ENCODE assay signal across 7 cellular contexts in the genomic region with DNA sequence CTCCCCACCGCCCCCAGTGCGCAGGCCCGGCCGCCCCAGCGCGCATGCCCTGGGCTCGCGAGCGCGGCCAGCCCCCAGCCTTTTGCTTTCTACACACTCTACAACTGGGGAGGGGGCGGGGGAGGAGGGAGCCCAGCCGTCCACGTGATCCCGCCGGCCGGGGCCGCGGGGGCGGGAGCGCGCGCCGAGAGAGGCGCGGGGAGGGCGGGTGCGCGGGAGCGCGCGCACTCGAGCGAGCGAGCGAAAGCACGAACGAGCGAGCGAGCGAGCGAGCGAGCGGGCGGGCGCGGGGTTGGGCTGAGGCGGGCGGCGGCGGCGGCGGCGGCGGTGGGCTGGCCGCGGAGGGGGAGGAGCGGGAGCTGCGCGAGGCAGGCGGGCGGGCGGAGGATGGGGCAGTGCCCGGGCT. TPM values are rescaled to one million over a fixed set of nuclear protein-coding genes. Genes with fewer than 3 reads are reported as not detected.
DNase-seq lines count a peak whose midpoint lies in the region; ATAC-seq, FAIRE-seq and TF ChIP-seq lines count a peak whose summit lies in the region.

A gene (plus strand): TSS at position 395 of the 406 bp plus-strand sequence. CDS start 1,179 bp downstream, outside the sequence.

- H2BK120ac ChIP-seq in H1 (replicated peaks; ENCODE audit: low read depth, low read length), result no peak within 1 kb of the TSS

- POLR2A ChIA-PET in activated CD8-positive, alpha-beta T cell treated with anti-CD3 and anti-CD28 coated beads for 36 hours (lab: Charles Lee), result no interaction called here
- POLR2A ChIA-PET in H1 (lab: Charles Lee; ENCODE audit: partially characterized antibody), result interaction anchor here (0.8 to 1.0 kb wide), 2 partner anchors 10 to 19 kb away, joined by 3 read pairs; no protein-coding TSS in a partner anchor

- TF ChIP-seq EP300 in H1 (IDR thresholded peaks at IDR 0.05; ENCODE audit: borderline replicate concordance in 1 of 2, low read depth in 2 of 2, low read length in 2 of 2), result no peak

- intact Hi-C loops in activated CD8-positive, alpha-beta T cell treated with anti-CD3 and anti-CD28 coated beads for 36 hours (cut with micrococcal nuclease), result no loop called here

- no peak within 1 kb of the TSS for H2AK5ac ChIP-seq in H1 (ENCODE audit: low read depth, low read length)

- H3K9me3 Mint-ChIP-seq in activated CD8-positive, alpha-beta T cell treated with anti-CD3 and anti-CD28 coated beads for 36 hours, result no peaks in the 10 kb centered on the region

- H3K27ac Mint-ChIP-seq in activated CD8-positive, alpha-beta T cell treated with anti-CD3 and anti-CD28 coated beads for 36 hours, result no peak within 1 kb of the TSS

- peaks cover 1 to 9% of the 10 kb centered on the region in 2 experiments for H4K20me1 ChIP-seq in H1 (replicated peaks in 1 of 2; ENCODE audit: control insufficient read depth in 1 of 2, insufficient read depth in 2 of 2, low read length in 2 of 2)

- no peaks in the 10 kb centered on the region for H3K9me3 ChIP-seq in H1 (ENCODE audit: insufficient read depth in 2 of 2, low read depth in 1 of 2, low read length in 1 of 2)

- no peak within 1 kb of the TSS for H2BK5ac ChIP-seq in H1 (ENCODE audit: low read depth, low read length)

- FAIRE-seq in GM18507 (lab: Jason Lieb, UNC) (no peak), H1 (lab: Jason Lieb, UNC) (no peak)

- no CpG with 5 or more reads among the region's 63 CpGs for WGBS in H1 (ENCODE audit: extremely low coverage in 1 of 2, insufficient coverage in 1 of 2, insufficient read length in 1 of 2, insufficient replicate concordance in 2 of 2, low coverage in 1 of 2, low lambda C conversion rate in 2 of 2, missing lambda C conversion rate in 1 of 2), 2 experiments

- H3K23ac ChIP-seq in H1 (ENCODE audit: insufficient read length), result no peak within 1 kb of the TSS

- no peak within 1 kb of the TSS for H3K14ac ChIP-seq in H1 (ENCODE audit: insufficient read length)

- TF ChIP-seq RAD21 in H1 (IDR thresholded peaks at IDR 0.05 in 1 of 2, conservative IDR thresholded peaks at IDR 0.05 in 1 of 2; ENCODE audit: low read depth in 2 of 2, low read length in 2 of 2), result no peak

- peak within 1 kb of the TSS; percentile 81 to 92 for H3K4me2 ChIP-seq in H1 (ENCODE audit: insufficient read depth in 1 of 2, low read depth in 2 of 2, low read length in 2 of 2)

- H3K4me3 Mint-ChIP-seq in activated CD8-positive, alpha-beta T cell treated with anti-CD3 and anti-CD28 coated beads for 36 hours, result peak within 1 kb of the TSS; percentile 78

- no peaks in the 10 kb centered on the region for H3K36me3 ChIP-seq in H1 (ENCODE audit: control insufficient read depth in 2 of 4, insufficient read depth in 4 of 4, low read length in 3 of 4)

- H3K4me3 ChIP-seq in H1 (ENCODE audit: extremely low read depth in 1 of 4, insufficient read depth in 2 of 4, low read depth in 3 of 4, low read length in 4 of 4), result peak within 1 kb of the TSS; percentile 55 to 75 (median 64)

- H3K79me1 ChIP-seq in H1 (ENCODE audit: low read depth, low read length), result no peaks in the 10 kb centered on the region

- H4K5ac ChIP-seq in H1 (ENCODE audit: insufficient read length, low read depth, low read length), result no peak within 1 kb of the TSS

- peaks cover 11% of the 10 kb centered on the region for H3K4me1 Mint-ChIP-seq in activated CD8-positive, alpha-beta T cell treated with anti-CD3 and anti-CD28 coated beads for 36 hours (ENCODE audit: low read depth)

- peaks cover 0 to 7% of the 10 kb centered on the region in 2 experiments; a peak in 1 of 4 replicates for H3K79me2 ChIP-seq in H1 (ENCODE audit: control insufficient read depth in 1 of 2, insufficient read depth in 2 of 2, low read length in 2 of 2)

- H4K8ac ChIP-seq in H1 (ENCODE audit: extremely low read depth, insufficient read depth, low read length), result peak within 1 kb of the TSS; percentile 17; the same call in 1 of the 2 replicates

- no peaks in the 10 kb centered on the region for H3K36me3 Mint-ChIP-seq in activated CD8-positive, alpha-beta T cell treated with anti-CD3 and anti-CD28 coated beads for 36 hours (ENCODE audit: low read depth)

- peak; percentile 57 for ATAC-seq in HG02943 (IDR thresholded peaks at IDR 0.05; ENCODE audit: low read depth, unreplicated experiment)
- ATAC-seq in activated CD8-positive, alpha-beta T cell treated with anti-CD3 and anti-CD28 coated beads for 36 hours, result peak; percentile 74

- H2BK20ac ChIP-seq in H1 (ENCODE audit: low read length), result no peak within 1 kb of the TSS

- DNase-seq in GM18507 (ENCODE audit: extremely low spot score, insufficient read length, low read depth) (peak; percentile 54), NCI-H2171 treated with DMSO at 0.1 percent for 48 hours (lab: John Stamatoyannopoulos, UW) (peak; percentile 91), H1 (ENCODE audit: low read depth in 1 of 2, low spot score in 2 of 2) (peak; percentile 71 to 85), lung microvascular endothelial cell (ENCODE audit: low read depth in 2 of 2) (peak; percentile 49 to 91)
- peak; percentile 62 for DNase-seq in activated CD8-positive, alpha-beta T cell treated with anti-CD3 and anti-CD28 coated beads for 36 hours
- peak in 2 of 3 donors; percentile 13 to 28 for DNase-seq in stimulated activated CD4-positive, alpha-beta T cell treated with anti-CD3 and anti-CD28 coated beads, TNF-alpha, amount 100 ng/mL, for 1 hour (ENCODE audit: low read depth in 3 of 3, low spot score in 1 of 3)

- H3K4me1 ChIP-seq in H1 (replicated peaks in 1 of 4; ENCODE audit: control insufficient read depth in 3 of 4, insufficient read depth in 4 of 4, low read length in 3 of 4), result peaks cover 0 to 6% (median 0%) of the 10 kb centered on the region in 4 experiments; a peak in 3 of 7 replicates

- no peak for TF ChIP-seq POLR2A in H1 (IDR thresholded peaks at IDR 0.05; ENCODE audit: control extremely low read depth in 1 of 2, low read depth in 2 of 2, low read length in 2 of 2)

- peaks cover 20% of the 10 kb centered on the region; the same call in 1 of the 2 replicates for H3K23me2 ChIP-seq in H1 (ENCODE audit: low read depth, low read length)

- CTCF ChIA-PET in activated CD8-positive, alpha-beta T cell treated with anti-CD3 and anti-CD28 coated beads for 36 hours (lab: Charles Lee), result no interaction called here
- CTCF ChIA-PET in H1 (lab: Charles Lee; ENCODE audit: partially characterized antibody), result no interaction called here

- H2BK15ac ChIP-seq in H1 (ENCODE audit: low read length), result no peak within 1 kb of the TSS

- peaks cover 29% of the 10 kb centered on the region for H3K27me3 Mint-ChIP-seq in activated CD8-positive, alpha-beta T cell treated with anti-CD3 and anti-CD28 coated beads for 36 hours

- no peak within 1 kb of the TSS for H3K4ac ChIP-seq in H1 (replicated peaks; ENCODE audit: insufficient read length, low read depth, low read length)

- no peak within 1 kb of the TSS; the same call in 1 of the 2 replicates for H3K18ac ChIP-seq in H1 (ENCODE audit: extremely low read depth, low read length)

- no peak within 1 kb of the TSS for H3K27ac ChIP-seq in H1 (ENCODE audit: low read depth, low read length)

- no peak within 1 kb of the TSS for H2BK12ac ChIP-seq in H1 (ENCODE audit: low read depth, low read length)

- H4K91ac ChIP-seq in H1 (replicated peaks; ENCODE audit: insufficient read length, low read length), result no peak within 1 kb of the TSS

- H3K56ac ChIP-seq in H1 (replicated peaks; ENCODE audit: insufficient read length, low read depth, low read length), result peak within 1 kb of the TSS; percentile 32

- H2AFZ ChIP-seq in H1 (ENCODE audit: low read length), result no peak within 1 kb of the TSS; the same call in 1 of the 2 replicates

- peaks cover 39 to 61% (median 52%) of the 10 kb centered on the region in 4 experiments for H3K27me3 ChIP-seq in H1 (replicated peaks in 1 of 4; ENCODE audit: control insufficient read depth in 3 of 4, extremely low read depth in 1 of 4, insufficient read depth in 3 of 4, low read length in 3 of 4)

- peak within 1 kb of the TSS in 1 of 4 experiments; percentile 78; a peak in 1 of 7 replicates for H3K9ac ChIP-seq in H1 (replicated peaks in 1 of 4; ENCODE audit: extremely low read depth in 1 of 4, low read depth in 3 of 4, low read length in 3 of 4)

- TF ChIP-seq CTCF in activated CD8-positive, alpha-beta T cell treated with anti-CD3 and anti-CD28 coated beads for 36 hours (IDR thresholded peaks at IDR 0.05), result no peak
- TF ChIP-seq CTCF in H1 (IDR thresholded peaks at IDR 0.05; ENCODE audit: control extremely low read depth in 1 of 3, insufficient read depth in 1 of 3, low read depth in 1 of 3, low read length in 3 of 3), result no peak

TF ChIP-seq in H1, 55 proteins besides CTCF, POLR2A, EP300 and RAD21 (continues in another document):
- TF ChIP-seq, protein P1, sequence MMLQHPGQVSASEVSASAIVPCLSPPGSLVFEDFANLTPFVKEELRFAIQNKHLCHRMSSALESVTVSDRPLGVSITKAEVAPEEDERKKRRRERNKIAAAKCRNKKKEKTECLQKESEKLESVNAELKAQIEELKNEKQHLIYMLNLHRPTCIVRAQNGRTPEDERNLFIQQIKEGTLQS (IDR thresholded peaks at IDR 0.05; ENCODE audit: insufficient read depth, low read depth, low read length), result peak; percentile 9; the same call in 1 of the 2 replicates
- peak; percentile 44 for TF ChIP-seq NRF1 (IDR thresholded peaks at IDR 0.05; ENCODE audit: low read depth, low read length)
- TF ChIP-seq ASH2L (IDR thresholded peaks at IDR 0.05; ENCODE audit: low read length), result no peak
- no peak for TF ChIP-seq POLR2AphosphoS5 (IDR thresholded peaks at IDR 0.05; ENCODE audit: low read depth, low read length)
- TF ChIP-seq EGR1 (IDR thresholded peaks at IDR 0.05; ENCODE audit: borderline replicate concordance, low read depth, low read length), result peak; percentile 64; the same call in 1 of the 2 replicates

RNA-seq across cellular contexts. Expression of the gene that starts here (rescaled TPM):
- total RNA-seq in activated CD8-positive, alpha-beta T cell treated with anti-CD3 and anti-CD28 coated beads for 36 hours, result 1 to 10 TPM; 3.1 to 3.3 TPM
- total RNA-seq in H1 (2021; fragmentation: NEBNext Ultra II Directional; extraction: Animal tissue kit (Norgen Biotek cat#: 25700)), result 95.3 and 101 TPM in 2 replicates
- 25.9 and 44.3 TPM in 2 replicates for polyA plus RNA-seq in H1 (2011; rRNA removed)
- polyA plus RNA-seq in H1 (2011; cell fraction: cytosol; rRNA removed), result 27.8 TPM
- 132 TPM for polyA plus RNA-seq in H1 (2011; cell fraction: nucleus; rRNA removed)
- 77.3 to 113 TPM (median 88.3 TPM) in 4 replicates for polyA plus RNA-seq in H1 (2012, experiment 1 of 2)
- 20.6 TPM for polyA plus RNA-seq in H1 (2012, experiment 2 of 2)
- 47.8 TPM for polyA plus RNA-seq in H1 (2013, experiment 1 of 2)
- 42.8 TPM for polyA plus RNA-seq in H1 (2013, experiment 2 of 2)
- 71.0 and 86.4 TPM in 2 replicates for polyA minus RNA-seq in H1 (2011; rRNA and poly(A)+ RNA removed)
- polyA minus RNA-seq in H1 (2011; cell fraction: cytosol; rRNA and poly(A)+ RNA removed), result 92.1 TPM
- 279 TPM for polyA minus RNA-seq in H1 (2011; cell fraction: nucleus; rRNA and poly(A)+ RNA removed)
- under 0.01 and 0.79 TPM in 2 replicates for total RNA-seq in lung microvascular endothelial cell

Comparison
In these comparisons a context has a peak if more than half of its experiments do, and no peak if none do; other contexts are left out.
1. RNA of the gene that starts here (total RNA-seq): 95.3 to 101 TPM in H1; 3.1 to 3.3 TPM in activated CD8-positive, alpha-beta T cell treated with anti-CD3 and anti-CD28 coated beads for 36 hours and under 0.01 to 0.79 TPM in lung microvascular endothelial cell; every median in the first group is over 10 times any median in the second.
2. Peak in DNase-seq in lung microvascular endothelial cell; RNA of the gene not detected or under 1 TPM.
3. DNase-seq: peak in every context shown above with its lines; median percentile 91 in NCI-H2171 treated with DMSO at 0.1 percent for 48 hours; 78 in H1; 70 in lung microvascular endothelial cell; 62 in activated CD8-positive, alpha-beta T cell treated with anti-CD3 and anti-CD28 coated beads for 36 hours; 54 in GM18507; 20 in stimulated activated CD4-positive, alpha-beta T cell treated with anti-CD3 and anti-CD28 coated beads, TNF-alpha, amount 100 ng/mL, for 1 hour.